Comparison of ENCODE assay signal across 27 cellular contexts in the genomic region with DNA sequence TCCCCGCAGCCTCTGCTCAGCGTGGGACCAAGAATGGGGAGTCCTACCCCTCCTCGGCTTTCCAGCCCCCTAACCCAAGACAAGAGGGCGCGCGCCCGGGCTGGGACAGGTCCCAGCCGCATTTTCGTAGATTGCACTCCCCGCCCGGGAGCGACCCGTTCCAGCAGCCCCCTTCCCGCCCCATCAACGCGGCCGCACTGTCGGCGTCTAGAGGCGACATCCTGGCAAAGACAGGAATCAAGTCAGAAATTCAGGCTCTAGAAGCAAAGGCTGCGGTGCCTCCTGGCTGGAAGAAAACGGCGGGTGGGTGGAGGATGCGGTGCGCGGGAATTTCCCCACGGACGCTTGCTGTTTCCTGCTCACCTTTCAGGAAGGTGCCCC. TPM values are rescaled to one million over a fixed set of nuclear protein-coding genes. Genes with fewer than 3 reads are reported as not detected.
DNase-seq lines count a peak whose midpoint lies in the region; ATAC-seq and TF ChIP-seq lines count a peak whose summit lies in the region.
"Had no signal": no experiment of that assay in that cellular context is flagged by ENCODE, and none has a peak within 500 bp of the region (broad histone marks: within the 10 kb centered on the region; RNA-seq: fewer than 3 reads in every experiment).

No MANE protein-coding gene starts in this region.

- in situ Hi-C loops in ACHN (cut with HindIII; ENCODE audit: low pct_ligation_motif_present, low pct_unique_long_range_greater_than_20kb, low sequenced_read_pairs), result no loop called here

- peaks cover 3% of the 10 kb centered on the region for H3K36me3 Mint-ChIP-seq in type B pancreatic cell
- H3K36me3 Mint-ChIP-seq: T-cell had no signal

- intact Hi-C loops in dorsolateral prefrontal cortex (cut with DNase I), result no loop called here

- no peak overlapping the region for H3K27ac Mint-ChIP-seq in stimulated activated naive CD8-positive, alpha-beta T cell treated with anti-CD3 and anti-CD28 coated beads, Interleukin-15, amount 100 ng/mL, for 72 hours
- no peak overlapping the region for H3K27ac Mint-ChIP-seq in type B pancreatic cell
- H3K27ac Mint-ChIP-seq: T-cell had no signal

- H3K27ac ChIP-seq in dorsolateral prefrontal cortex, result no peak overlapping the region
- H3K27ac ChIP-seq: prostate gland, stomach, upper lobe of right lung had no signal

- H3K4me1 Mint-ChIP-seq in stimulated activated naive CD8-positive, alpha-beta T cell treated with anti-CD3 and anti-CD28 coated beads, Interleukin-15, amount 100 ng/mL, for 72 hours, result peaks cover 12% of the 10 kb centered on the region
- peaks cover 6% of the 10 kb centered on the region for H3K4me1 Mint-ChIP-seq in type B pancreatic cell (ENCODE audit: unreplicated experiment)

- DNase-seq in stimulated activated naive CD8-positive, alpha-beta T cell treated with anti-CD3 and anti-CD28 coated beads, Interleukin-15, amount 100 ng/mL, for 72 hours, result no peak
- DNase-seq in stimulated activated naive CD8-positive, alpha-beta T cell treated with anti-CD3 and anti-CD28 coated beads, Interleukin-15, Interleukin-2, amounts not matched to agents 100 U/mL and 50 U/mL, for 24 hours, result no peak
- no peak for DNase-seq in dorsolateral prefrontal cortex
- DNase-seq in iPS-NIHi11 (ENCODE audit: low spot score), result peak; percentile 49
- no peak for DNase-seq in type B pancreatic cell (ENCODE audit: extremely low spot score, unreplicated experiment)
- no peak for DNase-seq in NCI-H69 (lab: John Stamatoyannopoulos, UW)
- no peak for DNase-seq in ACHN
- no peak for DNase-seq in NCI-H1105 (lab: John Stamatoyannopoulos, UW)
- DNase-seq: activated CD4-positive, alpha-beta T cell treated with anti-CD3 and anti-CD28 coated beads, Interleukin-2, amount 50 U/mL, for 1 hour; activated CD8-positive, alpha-beta memory T cell treated with anti-CD3 and anti-CD28 coated beads, Interleukin-2, amount 50 U/mL, for 4 hours; activated effector memory CD4-positive, alpha-beta T cell treated with Interleukin-2 at 50 U/mL for 16 hours; cortex of kidney; DND-41; mesenchymal stem cell; naive thymus-derived CD8-positive, alpha-beta T cell; NCI-H526 treated with DMSO at 0.1 percent for 48 hours; OCI-M1; stimulated activated CD4-positive, alpha-beta T cell treated with anti-CD3 and anti-CD28 coated beads, Interleukin-4, amount 100 ng/mL, for 1 hour; stomach; T-cell; upper lobe of right lung had no signal

- H3K4me3 ChIP-seq in dorsolateral prefrontal cortex, result peak overlapping the region in 42 of 59 donors; percentile 8 to 58 (median 38)
- H3K4me3 ChIP-seq: HAP-1, prostate gland, upper lobe of right lung had no signal

- peaks cover 2 to 63% (median 40%) of the 10 kb centered on the region in 45 donors for H3K27me3 ChIP-seq in dorsolateral prefrontal cortex

- H3K9me3 Mint-ChIP-seq in stimulated activated naive CD8-positive, alpha-beta T cell treated with anti-CD3 and anti-CD28 coated beads, Interleukin-15, amount 100 ng/mL, for 72 hours, result peaks cover 0 to 7% of the 10 kb centered on the region in 2 donors
- no peaks in the 10 kb centered on the region for H3K9me3 Mint-ChIP-seq in type B pancreatic cell

- H3K27me3 Mint-ChIP-seq in stimulated activated naive CD8-positive, alpha-beta T cell treated with anti-CD3 and anti-CD28 coated beads, Interleukin-15, amount 100 ng/mL, for 72 hours, result peaks cover 70% of the 10 kb centered on the region
- peaks cover 75% of the 10 kb centered on the region for H3K27me3 Mint-ChIP-seq in type B pancreatic cell

- TF ChIP-seq CTCF in dorsolateral prefrontal cortex (IDR thresholded peaks at IDR 0.05 in 54 of 56, conservative IDR thresholded peaks at IDR 0.05 in 2 of 56; ENCODE audit: low read depth in 1 of 56, partially characterized antibody in 56 of 56) (no peak), type B pancreatic cell (conservative IDR thresholded peaks at IDR 0.05) (no peak)

- no peak for ATAC-seq in stimulated activated naive CD8-positive, alpha-beta T cell treated with anti-CD3 and anti-CD28 coated beads, Interleukin-15, amount 100 ng/mL, for 72 hours
- no peak for ATAC-seq in stimulated activated naive CD8-positive, alpha-beta T cell treated with anti-CD3 and anti-CD28 coated beads, Interleukin-15, Interleukin-2, amounts not matched to agents 100 U/mL and 50 U/mL, for 24 hours
- ATAC-seq: naive thymus-derived CD8-positive, alpha-beta T cell; Right ventricle myocardium inferior; T-cell; upper lobe of right lung had no signal

- H3K4me3 Mint-ChIP-seq in stimulated activated naive CD8-positive, alpha-beta T cell treated with anti-CD3 and anti-CD28 coated beads, Interleukin-15, amount 100 ng/mL, for 72 hours, result peak overlapping the region; percentile 42 to 75
- peak overlapping the region; percentile 83 for H3K4me3 Mint-ChIP-seq in type B pancreatic cell
- H3K4me3 Mint-ChIP-seq: T-cell had no signal

RNA-seq across cellular contexts. Expression of a gene that starts 1.0 kb away (rescaled TPM):
- total RNA-seq in dorsolateral prefrontal cortex (1 to 10 TPM in 116 of 120 experiments, under 1 TPM in 3, not detected in 1; 0.47 to 8.5 (median 3.5) TPM), type B pancreatic cell (ENCODE audit: low replicate concordance) (4.8 and 5.9 TPM in 2 replicates)
- total RNA-seq: endothelial cell of umbilical vein; fibroblast of villous mesenchyme; naive thymus-derived CD8-positive, alpha-beta T cell; prostate gland; Right ventricle myocardium inferior; skeletal muscle tissue; stomach; upper lobe of right lung had no signal
